Comparison of ENCODE assay signal across 8 cellular contexts in the genomic region with DNA sequence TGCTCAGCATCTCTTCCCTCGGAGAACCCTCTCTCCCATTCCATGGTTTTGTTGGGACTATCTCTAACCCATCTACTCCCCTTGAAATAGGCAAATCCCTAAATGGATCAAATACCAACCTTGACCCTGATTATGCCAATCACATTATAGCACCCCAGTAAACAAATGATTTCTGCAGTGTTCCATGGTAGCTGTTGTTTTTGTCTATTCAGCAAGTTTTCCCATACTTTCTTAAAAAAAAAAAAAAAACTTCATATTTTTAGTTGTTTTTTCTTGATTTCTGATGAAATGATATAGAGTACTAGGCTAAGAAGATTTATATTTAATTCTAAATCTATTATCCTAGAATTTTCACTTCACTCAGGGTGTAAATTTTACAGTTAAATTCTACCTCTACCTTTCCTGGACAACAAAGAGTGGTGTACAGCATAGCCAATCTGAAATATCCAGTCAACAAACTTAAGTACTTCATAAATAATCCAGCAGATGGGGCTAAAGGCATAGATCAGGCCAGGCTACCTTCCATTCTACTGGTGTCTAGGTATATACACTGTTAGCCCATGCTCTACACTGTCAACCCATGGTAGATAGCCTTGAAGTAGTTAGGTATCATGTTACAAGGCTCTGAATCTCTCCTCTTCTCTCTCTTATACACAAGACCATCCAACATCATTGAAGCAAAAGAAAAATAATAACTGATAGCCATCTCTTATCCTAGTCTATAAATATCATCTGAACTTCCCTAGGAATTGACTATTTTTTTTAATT.
DNase-seq lines count a peak whose midpoint lies in the region; ATAC-seq, FAIRE-seq and TF ChIP-seq lines count a peak whose summit lies in the region.

No MANE protein-coding gene starts in this region.

- H3K9me3 ChIP-seq in HCT116 (ENCODE audit: control insufficient read depth in 1 of 2, insufficient read depth in 1 of 2, low read depth in 1 of 2, low read length in 2 of 2) (no peaks in the 10 kb centered on the region), OCI-LY3 (ENCODE audit: insufficient read depth, low read length) (no peaks in the 10 kb centered on the region), keratinocyte (ENCODE audit: control insufficient read depth, low read depth, low read length) (no peaks in the 10 kb centered on the region), thyroid gland (no peaks in the 10 kb centered on the region)

- H4K20me1 ChIP-seq in HCT116 (ENCODE audit: insufficient read depth) = no peaks in the 10 kb centered on the region
- H4K20me1 ChIP-seq in OCI-LY3 (ENCODE audit: insufficient read depth, low read length) = no peaks in the 10 kb centered on the region
- no peaks in the 10 kb centered on the region for H4K20me1 ChIP-seq in keratinocyte (ENCODE audit: control insufficient read depth, extremely low read depth, insufficient read depth, low read length)

- H3K9me2 ChIP-seq in HCT116 (ENCODE audit: insufficient read depth) = no peaks in the 10 kb centered on the region

- BruUV-seq in HCT116 (replicated peaks; lab: Mats Ljungman, UMichigan) = no TSS peak

- no peaks in the 10 kb centered on the region for H3K36me3 ChIP-seq in HCT116 (ENCODE audit: control insufficient read depth in 1 of 2, insufficient read depth in 2 of 2, low read length in 2 of 2)
- no peaks in the 10 kb centered on the region for H3K36me3 ChIP-seq in OCI-LY3 (replicated peaks; ENCODE audit: low read depth, low read length)
- peaks cover 0 to 5% of the 10 kb centered on the region in 2 experiments for H3K36me3 ChIP-seq in keratinocyte (ENCODE audit: control insufficient read depth in 2 of 2, extremely low read depth in 1 of 2, insufficient read depth in 2 of 2, low read length in 2 of 2)
- H3K36me3 ChIP-seq in thyroid gland = peaks cover 0 to 4% of the 10 kb centered on the region in 2 donors

- RAD21 ChIA-PET in HCT116 (lab: Charles Lee; ENCODE audit: low non-redundant PET in 1 of 2, low total read pairs in 2 of 2, uncharacterized antibody in 2 of 2, unreplicated experiment in 2 of 2) = interaction anchor here in 1 of 2 experiments (1.2 kb wide), 1 partner anchor 159 kb away, joined by 3 read pairs; no protein-coding TSS in a partner anchor

- H3K27me3 ChIP-seq in HCT116 (ENCODE audit: insufficient read depth, low read length) = no peaks in the 10 kb centered on the region
- H3K27me3 ChIP-seq in OCI-LY3 (ENCODE audit: low read depth, low read length) = no peaks in the 10 kb centered on the region
- H3K27me3 ChIP-seq in keratinocyte (ENCODE audit: control insufficient read depth, extremely low read depth, insufficient read depth, low read length) = no peaks in the 10 kb centered on the region
- no peaks in the 10 kb centered on the region for H3K27me3 ChIP-seq in thyroid gland

- TF ChIP-seq RAD21 in HCT116 (IDR thresholded peaks at IDR 0.05; ENCODE audit: low read depth) = peak; percentile 92

- CTCF ChIA-PET in HCT116 (lab: Charles Lee) = interaction anchor here (0.7 to 2.0 kb wide), 14 partner anchors 8 to 635 kb away, joined by 3 to 9 read pairs (median 4); no protein-coding TSS in a partner anchor

- POLR2A ChIA-PET in HCT116 (lab: Charles Lee) = no interaction called here

- H3K79me2 ChIP-seq in HCT116 (ENCODE audit: insufficient read depth, low read length) (no peaks in the 10 kb centered on the region), OCI-LY3 (ENCODE audit: low read length) (no peaks in the 10 kb centered on the region), keratinocyte (ENCODE audit: control insufficient read depth, insufficient read depth, low read length) (no peaks in the 10 kb centered on the region)

- intact Hi-C loops in HCT116 (cut with micrococcal nuclease) (loop anchor here (1.0 to 5.0 kb wide), 3 partner anchors 202 to 1317 kb away; no protein-coding TSS in a partner anchor), thyroid gland (cut with DNase I) (no loop called here)

- ATAC-seq in HCT116 = peak; percentile 100

- TF ChIP-seq CTCF in GM12864 (IDR thresholded peaks at IDR 0.05; ENCODE audit: low read depth, low read length, missing control alignments) = peak; percentile 52
- TF ChIP-seq CTCF in HCT116 (IDR thresholded peaks at IDR 0.05 in 2 of 3, conservative IDR thresholded peaks at IDR 0.05 in 1 of 3; ENCODE audit: borderline replicate concordance in 1 of 3, insufficient read depth in 1 of 3, low read depth in 2 of 3, low read length in 2 of 3) = peak; percentile 49 to 76 (median 62); a peak in 5 of 6 replicates
- TF ChIP-seq CTCF in OCI-LY3 (IDR thresholded peaks at IDR 0.05; ENCODE audit: low read depth, low read length) = peak; percentile 77
- TF ChIP-seq CTCF in keratinocyte (optimal IDR thresholded peaks at IDR 0.05 in 1 of 3, IDR thresholded peaks at IDR 0.05 in 1 of 3, conservative IDR thresholded peaks at IDR 0.05 in 1 of 3; ENCODE audit: extremely low read depth in 1 of 3, insufficient read depth in 2 of 3, low read length in 3 of 3) = peak; percentile 31 to 66 (median 53)
- TF ChIP-seq CTCF in thyroid gland (IDR thresholded peaks at IDR 0.05) = peak in 4 of 6 experiments; percentile 43 to 65 (median 62)

- H3K9ac ChIP-seq in HCT116 (ENCODE audit: low read length) = no peak overlapping the region
- H3K9ac ChIP-seq in OCI-LY3 (ENCODE audit: low read length) = no peak overlapping the region
- no peak overlapping the region for H3K9ac ChIP-seq in keratinocyte (ENCODE audit: control insufficient read depth, extremely low read depth, insufficient read depth, low read length)

- dilution Hi-C loops in keratinocyte (cut with MboI; ENCODE audit: extremely low pct_ligation_motif_present, low sequenced_read_pairs) = no loop called here

- H3K4me3 ChIP-seq in GM12864 (ENCODE audit: low read depth, low read length) = no peak overlapping the region
- H3K4me3 ChIP-seq in HCT116 (replicated peaks in 1 of 2; ENCODE audit: low read depth in 1 of 2, low read length in 2 of 2) = no peak overlapping the region
- no peak overlapping the region for H3K4me3 ChIP-seq in OCI-LY3 (ENCODE audit: low read length)
- H3K4me3 ChIP-seq in keratinocyte (ENCODE audit: control insufficient read depth in 2 of 3, extremely low read depth in 1 of 3, insufficient read depth in 2 of 3, low read depth in 1 of 3, low read length in 3 of 3) = no peak overlapping the region
- H3K4me3 ChIP-seq in thyroid gland (replicated peaks in 1 of 3) = no peak overlapping the region

- H3K27ac ChIP-seq in HCT116 (ENCODE audit: low read depth, low read length) = no peak overlapping the region
- H3K27ac ChIP-seq in OCI-LY3 (ENCODE audit: low read length) = no peak overlapping the region
- H3K27ac ChIP-seq in keratinocyte (ENCODE audit: control insufficient read depth, insufficient read depth, low read length) = peak overlapping the region; percentile 19
- no peak overlapping the region for H3K27ac ChIP-seq in thyroid gland

- H3K4me2 ChIP-seq in HCT116 (ENCODE audit: low read length) = no peak overlapping the region
- H3K4me2 ChIP-seq in OCI-LY3 (ENCODE audit: low read length) = no peak overlapping the region
- H3K4me2 ChIP-seq in keratinocyte (ENCODE audit: control insufficient read depth, extremely low read depth, insufficient read depth, low read depth, low read length) = peak overlapping the region; percentile 47

- in situ Hi-C loops in T47D (cut with HindIII; ENCODE audit: low pct_unique_long_range_greater_than_20kb, low sequenced_read_pairs) = no loop called here

- WGBS in thyroid gland, 2 donors = 82 to 84% methylated on average over 1 of the region's 1 CpG

- TF ChIP-seq POLR2A in HCT116 (IDR thresholded peaks at IDR 0.05; ENCODE audit: borderline replicate concordance, extremely low read depth, insufficient read depth, insufficient read length) (no peak), thyroid gland (IDR thresholded peaks at IDR 0.05) (no peak)

- peak; percentile 86 for FAIRE-seq in keratinocyte (lab: Jason Lieb, UNC)

- no peaks in the 10 kb centered on the region for H3K9me1 ChIP-seq in keratinocyte (ENCODE audit: control insufficient read depth, extremely low read depth, insufficient read depth, low read length)

- H3K4me1 ChIP-seq in HCT116 (ENCODE audit: control insufficient read depth in 1 of 2, insufficient read depth in 2 of 2, low read length in 2 of 2) (no peaks in the 10 kb centered on the region), OCI-LY3 (ENCODE audit: low read length) (no peaks in the 10 kb centered on the region), keratinocyte (ENCODE audit: control insufficient read depth, extremely low read depth, insufficient read depth, low read length) (peaks cover 9% of the 10 kb centered on the region), thyroid gland (no peaks in the 10 kb centered on the region)

- H2AFZ ChIP-seq in HCT116 (ENCODE audit: low read depth, low read length, poor library complexity, severe bottlenecking) (no peak overlapping the region), OCI-LY3 (ENCODE audit: low read depth, low read length) (no peak overlapping the region), keratinocyte (ENCODE audit: control insufficient read depth, low read length) (no peak overlapping the region)

- DNase-seq in AG08396 (ENCODE audit: low spot score) = peak; percentile 28
- peak; percentile 62 for DNase-seq in GM12864 (ENCODE audit: low read depth)
- peak; percentile 72 for DNase-seq in HCT116 (ENCODE audit: low read depth, low spot score)
- DNase-seq in LHCN-M2 (ENCODE audit: low read depth) = peak; percentile 76
- peak; percentile 48 to 88 for DNase-seq in T47D (ENCODE audit: low read depth in 1 of 2, low spot score in 1 of 2)
- DNase-seq in keratinocyte (ENCODE audit: low read depth, low spot score) = peak; percentile 52
- DNase-seq in thyroid gland = peak in 1 of 2 donors; percentile 8

TF ChIP-seq in HCT116, 20 proteins besides CTCF, POLR2A, EP300 and RAD21:
- TF ChIP-seq, protein P1, sequence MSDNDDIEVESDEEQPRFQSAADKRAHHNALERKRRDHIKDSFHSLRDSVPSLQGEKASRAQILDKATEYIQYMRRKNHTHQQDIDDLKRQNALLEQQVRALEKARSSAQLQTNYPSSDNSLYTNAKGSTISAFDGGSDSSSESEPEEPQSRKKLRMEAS (IDR thresholded peaks at IDR 0.05) = 0 out of 2 replicates have a peak, but pooled peaks have one; percentile 25
- TF ChIP-seq SP1 (IDR thresholded peaks at IDR 0.05; ENCODE audit: low read depth) (no peak), EGR1 (IDR thresholded peaks at IDR 0.05; ENCODE audit: low read depth) (no peak), CBX3 (IDR thresholded peaks at IDR 0.05; ENCODE audit: low read depth) (0 out of 2 replicates have a peak, but pooled peaks have one; percentile 25)
TF ChIP-seq in HCT116: peak in this region for 2.
